1 cellular context compared by ENCODE assay signal in genomic region chrX:8783100-8784098, GRCh38.
TF ChIP-seq lines count a peak whose summit lies in the region.

No MANE protein-coding gene starts in this region.

TF ChIP-seq in HepG2, 621 proteins besides CTCF, POLR2A, EP300 and RAD21 (continued from another document):
- TF ChIP-seq ZBTB14 (CRISPR knock-in tag; IDR thresholded peaks at IDR 0.05) = no peak
- TF ChIP-seq ZNF121 (CRISPR knock-in tag; IDR thresholded peaks at IDR 0.05) = 0 out of 2 replicates have a peak, but pooled peaks have one; percentile 23
- no peak for TF ChIP-seq FOXA1 (IDR thresholded peaks at IDR 0.05)
- no peak for TF ChIP-seq FOXA1 (CRISPR knock-in tag; IDR thresholded peaks at IDR 0.05)
- TF ChIP-seq STAG1 (CRISPR knock-in tag; IDR thresholded peaks at IDR 0.05) = peak; percentile 39
TF ChIP-seq in HepG2: peak in this region for 3.
